Comparison of ENCODE assay signal across 8 cellular contexts in genomic region chr14:73462078-73462715, GRCh38. TPM values are rescaled to one million over a fixed set of nuclear protein-coding genes. Genes with fewer than 3 reads are reported as not detected.
DNase-seq lines count a peak whose midpoint lies in the region; ATAC-seq and TF ChIP-seq lines count a peak whose summit lies in the region.

No MANE protein-coding gene starts in this region.

- H3K36me3 ChIP-seq in stomach, result no peaks in the 10 kb centered on the region

- peak overlapping the region; percentile 68 to 97 (median 86) for H3K27ac ChIP-seq in stomach

- ATAC-seq in GM18909 (IDR thresholded peaks at IDR 0.05; ENCODE audit: poor library complexity, unreplicated experiment) (no peak), GM21825 (IDR thresholded peaks at IDR 0.05; ENCODE audit: unreplicated experiment) (no peak)

- H3K4me3 ChIP-seq in stomach, result peak overlapping the region; percentile 15 to 34 (median 25)

- 16 to 50% (median 26%) methylated on average over 5 of the region's 5 CpGs for WGBS in stomach, 5 donors

- no peak for TF ChIP-seq EP300 in stomach (IDR thresholded peaks at IDR 0.05)

- no peak for TF ChIP-seq POLR2A in stomach (IDR thresholded peaks at IDR 0.05)

- H3K27me3 ChIP-seq in stomach, result no peaks in the 10 kb centered on the region

- DNase-seq in C1 segment of cervical spinal cord (lab: John Stamatoyannopoulos, UW), result peak in 10 of 14 donors; percentile 16 to 96 (median 46)
- DNase-seq in NCI-H1694 (lab: John Stamatoyannopoulos, UW), result peak; percentile 69
- DNase-seq in amniotic epithelial cell (ENCODE audit: low read depth), result peak; percentile 58
- DNase-seq in hippocampal formation (lab: John Stamatoyannopoulos, UW), result peak; percentile 47 to 54
- peak; percentile 92 for DNase-seq in stomach
- DNase-seq in activated CD8-positive, alpha-beta memory T cell treated with anti-CD3 and anti-CD28 coated beads for 24 hours, result no peak

- TF ChIP-seq CTCF in stomach (IDR thresholded peaks at IDR 0.05), result peak in 1 of 7 experiments; percentile 4

- H3K4me1 ChIP-seq in stomach, result peaks cover 37 to 83% (median 63%) of the 10 kb centered on the region in 4 donors

- H3K9me3 ChIP-seq in stomach, result no peaks in the 10 kb centered on the region

- intact Hi-C loops in stomach (cut with DNase I; ENCODE audit: low total_unique reads), result no loop called here

RNA-seq across cellular contexts. Expression of gene NUMB, which starts 3.9 kb away (rescaled TPM):
- total RNA-seq in stomach, result 100 to 1,000 TPM in 2 of 5 donors, 10 to 100 TPM in 3; 43.7 to 135 (median 75.6) TPM
- polyA plus RNA-seq in stomach, result 10 to 100 TPM; 26.4 to 43.8 (median 26.6) TPM

RNA-seq across cellular contexts. Expression of gene RIOX1, which starts 28.5 kb away (rescaled TPM):
- total RNA-seq in stomach, result 10 to 100 TPM in 4 of 5 donors, 1 to 10 TPM in 1; 7.2 to 86.9 (median 25.0) TPM
- 1 to 10 TPM; 5.1 to 6.7 (median 6.7) TPM for polyA plus RNA-seq in stomach
